In the genomic region with DNA sequence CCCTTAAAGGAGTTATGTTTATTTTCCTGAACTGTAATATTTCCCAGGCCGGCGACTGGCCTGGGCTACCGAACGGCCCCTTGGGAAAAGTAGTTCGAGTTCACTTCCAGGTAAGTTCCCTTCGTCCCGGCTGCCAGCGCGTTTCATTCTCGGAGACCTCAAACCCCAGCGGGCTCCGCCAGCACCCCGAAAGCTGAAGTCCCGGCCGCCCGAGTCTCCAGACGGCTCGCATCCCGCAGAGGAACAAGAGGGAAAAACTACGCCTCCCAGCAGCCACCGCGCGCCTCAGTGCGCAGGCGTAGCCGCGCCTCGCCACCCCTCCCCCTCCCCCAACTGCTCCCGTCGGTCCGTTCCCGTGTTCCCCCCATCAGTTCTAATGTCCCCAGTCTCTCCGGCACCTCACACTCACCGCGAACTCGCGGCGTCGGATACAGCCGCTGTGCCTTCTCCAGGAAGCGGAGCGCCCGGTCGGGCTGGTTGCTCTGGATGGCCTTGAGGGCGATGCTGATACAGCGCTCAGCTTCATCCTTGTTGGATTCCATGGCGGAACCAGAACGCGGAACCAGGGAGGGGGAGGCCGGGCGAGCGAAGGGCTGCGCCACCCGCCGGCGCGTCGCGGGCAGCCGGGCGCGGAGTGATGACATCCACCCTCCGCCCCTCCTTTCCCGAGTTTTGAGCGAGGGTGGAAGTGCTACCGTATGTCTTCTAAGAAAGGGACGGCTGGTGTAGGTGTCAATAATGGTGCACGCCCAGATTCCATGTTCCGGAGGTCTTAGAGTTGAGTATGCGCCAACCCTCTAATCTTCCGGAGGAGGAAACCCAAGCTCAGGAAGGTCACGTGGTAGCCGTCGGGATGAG, we compare ENCODE assay signal across 1 cellular context.
TF ChIP-seq lines count a peak whose summit lies in the region.

A gene (minus strand): TSS at position 564 of the 858 bp plus-strand sequence. CDS start 22 bp downstream, at position 542.

TF ChIP-seq in HEK293, 187 proteins besides CTCF, POLR2A, EP300 and RAD21 (continued from another document and continues in another):
- TF ChIP-seq, protein P1, sequence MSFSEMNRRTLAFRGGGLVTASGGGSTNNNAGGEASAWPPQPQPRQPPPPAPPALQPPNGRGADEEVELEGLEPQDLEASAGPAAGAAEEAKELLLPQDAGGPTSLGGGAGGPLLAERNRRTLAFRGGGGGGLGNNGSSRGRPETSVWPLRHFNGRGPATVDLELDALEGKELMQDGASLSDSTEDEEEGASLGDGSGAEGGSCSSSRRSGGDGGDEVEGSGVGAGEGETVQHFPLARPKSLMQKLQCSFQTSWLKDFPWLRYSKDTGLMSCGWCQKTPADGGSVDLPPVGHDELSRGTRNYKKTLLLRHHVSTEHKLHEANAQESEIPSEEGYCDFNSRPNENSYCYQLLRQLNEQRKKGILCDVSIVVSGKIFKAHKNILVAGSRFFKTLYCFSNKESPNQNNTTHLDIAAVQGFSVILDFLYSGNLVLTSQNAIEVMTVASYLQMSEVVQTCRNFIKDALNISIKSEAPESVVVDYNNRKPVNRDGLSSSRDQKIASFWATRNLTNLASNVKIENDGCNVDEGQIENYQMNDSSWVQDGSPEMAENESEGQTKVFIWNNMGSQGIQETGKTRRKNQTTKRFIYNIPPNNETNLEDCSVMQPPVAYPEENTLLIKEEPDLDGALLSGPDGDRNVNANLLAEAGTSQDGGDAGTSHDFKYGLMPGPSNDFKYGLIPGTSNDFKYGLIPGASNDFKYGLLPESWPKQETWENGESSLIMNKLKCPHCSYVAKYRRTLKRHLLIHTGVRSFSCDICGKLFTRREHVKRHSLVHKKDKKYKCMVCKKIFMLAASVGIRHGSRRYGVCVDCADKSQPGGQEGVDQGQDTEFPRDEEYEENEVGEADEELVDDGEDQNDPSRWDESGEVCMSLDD (tag by site-specific recombination; IDR thresholded peaks at IDR 0.05), result peak; percentile 86
- TF ChIP-seq GLIS1 (tag by site-specific recombination; IDR thresholded peaks at IDR 0.05), result peak; percentile 62
- TF ChIP-seq, protein P2, sequence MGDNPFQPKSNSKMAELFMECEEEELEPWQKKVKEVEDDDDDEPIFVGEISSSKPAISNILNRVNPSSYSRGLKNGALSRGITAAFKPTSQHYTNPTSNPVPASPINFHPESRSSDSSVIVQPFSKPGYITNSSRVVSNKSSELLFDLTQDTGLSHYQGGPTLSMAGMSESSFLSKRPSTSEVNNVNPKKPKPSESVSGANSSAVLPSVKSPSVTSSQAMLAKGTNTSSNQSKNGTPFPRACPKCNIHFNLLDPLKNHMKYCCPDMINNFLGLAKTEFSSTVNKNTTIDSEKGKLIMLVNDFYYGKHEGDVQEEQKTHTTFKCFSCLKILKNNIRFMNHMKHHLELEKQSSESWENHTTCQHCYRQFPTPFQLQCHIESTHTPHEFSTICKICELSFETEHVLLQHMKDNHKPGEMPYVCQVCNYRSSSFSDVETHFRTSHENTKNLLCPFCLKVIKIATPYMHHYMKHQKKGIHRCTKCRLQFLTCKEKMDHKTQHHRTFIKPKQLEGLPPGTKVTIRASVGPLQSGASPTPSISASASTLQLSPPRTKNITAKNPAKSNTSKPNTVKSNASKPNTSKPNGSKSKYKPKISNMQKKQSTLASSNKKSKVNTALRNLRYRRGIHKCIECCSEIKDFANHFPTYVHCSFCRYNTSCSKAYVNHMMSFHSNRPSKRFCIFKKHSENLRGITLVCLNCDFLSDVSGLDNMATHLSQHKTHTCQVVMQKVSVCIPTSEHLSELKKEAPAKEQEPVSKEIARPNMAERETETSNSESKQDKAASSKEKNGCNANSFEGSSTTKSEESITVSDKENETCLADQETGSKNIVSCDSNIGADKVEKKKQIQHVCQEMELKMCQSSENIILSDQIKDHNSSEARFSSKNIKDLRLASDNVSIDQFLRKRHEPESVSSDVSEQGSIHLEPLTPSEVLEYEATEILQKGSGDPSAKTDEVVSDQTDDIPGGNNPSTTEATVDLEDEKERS (tag by site-specific recombination; IDR thresholded peaks at IDR 0.05), result no peak
- no peak for TF ChIP-seq ZNF658 (tag by site-specific recombination; IDR thresholded peaks at IDR 0.05)
- TF ChIP-seq ZBTB1 (tag by site-specific recombination; IDR thresholded peaks at IDR 0.05), result no peak; the same call in 1 of the 2 replicates
- TF ChIP-seq WT1 (tag by site-specific recombination; IDR thresholded peaks at IDR 0.05), result peak; percentile 90
- TF ChIP-seq YY2 (tag by site-specific recombination; IDR thresholded peaks at IDR 0.05), result peak; percentile 96
- peak; percentile 94 for TF ChIP-seq ZNF600 (tag by site-specific recombination; IDR thresholded peaks at IDR 0.05)
- peak; percentile 85 for TF ChIP-seq MZF1 (tag by site-specific recombination; IDR thresholded peaks at IDR 0.05; ENCODE audit: borderline replicate concordance)
- TF ChIP-seq ZNF792 (tag by site-specific recombination; IDR thresholded peaks at IDR 0.05), result peak; percentile 18
- TF ChIP-seq ZNF677 (tag by site-specific recombination; IDR thresholded peaks at IDR 0.05), result no peak
- peak; percentile 86; the same call in 1 of the 2 replicates for TF ChIP-seq ZNF10 (tag by site-specific recombination; IDR thresholded peaks at IDR 0.05)
- no peak for TF ChIP-seq ZNF521 (tag by site-specific recombination; IDR thresholded peaks at IDR 0.05)
- peak; percentile 51 for TF ChIP-seq ZBTB21 (tag by site-specific recombination; IDR thresholded peaks at IDR 0.05)
- no peak for TF ChIP-seq ZNF132 (tag by site-specific recombination; IDR thresholded peaks at IDR 0.05; ENCODE audit: borderline replicate concordance)
- TF ChIP-seq SALL2 (tag by site-specific recombination; IDR thresholded peaks at IDR 0.05; ENCODE audit: borderline replicate concordance), result no peak
- TF ChIP-seq SCRT1 (tag by site-specific recombination; IDR thresholded peaks at IDR 0.05; ENCODE audit: borderline replicate concordance), result no peak
- no peak for TF ChIP-seq ZNF302 (tag by site-specific recombination; IDR thresholded peaks at IDR 0.05; ENCODE audit: low read depth)
- TF ChIP-seq ZNF830 (tag by site-specific recombination; IDR thresholded peaks at IDR 0.05; ENCODE audit: low read depth), result no peak
- TF ChIP-seq, protein P3, sequence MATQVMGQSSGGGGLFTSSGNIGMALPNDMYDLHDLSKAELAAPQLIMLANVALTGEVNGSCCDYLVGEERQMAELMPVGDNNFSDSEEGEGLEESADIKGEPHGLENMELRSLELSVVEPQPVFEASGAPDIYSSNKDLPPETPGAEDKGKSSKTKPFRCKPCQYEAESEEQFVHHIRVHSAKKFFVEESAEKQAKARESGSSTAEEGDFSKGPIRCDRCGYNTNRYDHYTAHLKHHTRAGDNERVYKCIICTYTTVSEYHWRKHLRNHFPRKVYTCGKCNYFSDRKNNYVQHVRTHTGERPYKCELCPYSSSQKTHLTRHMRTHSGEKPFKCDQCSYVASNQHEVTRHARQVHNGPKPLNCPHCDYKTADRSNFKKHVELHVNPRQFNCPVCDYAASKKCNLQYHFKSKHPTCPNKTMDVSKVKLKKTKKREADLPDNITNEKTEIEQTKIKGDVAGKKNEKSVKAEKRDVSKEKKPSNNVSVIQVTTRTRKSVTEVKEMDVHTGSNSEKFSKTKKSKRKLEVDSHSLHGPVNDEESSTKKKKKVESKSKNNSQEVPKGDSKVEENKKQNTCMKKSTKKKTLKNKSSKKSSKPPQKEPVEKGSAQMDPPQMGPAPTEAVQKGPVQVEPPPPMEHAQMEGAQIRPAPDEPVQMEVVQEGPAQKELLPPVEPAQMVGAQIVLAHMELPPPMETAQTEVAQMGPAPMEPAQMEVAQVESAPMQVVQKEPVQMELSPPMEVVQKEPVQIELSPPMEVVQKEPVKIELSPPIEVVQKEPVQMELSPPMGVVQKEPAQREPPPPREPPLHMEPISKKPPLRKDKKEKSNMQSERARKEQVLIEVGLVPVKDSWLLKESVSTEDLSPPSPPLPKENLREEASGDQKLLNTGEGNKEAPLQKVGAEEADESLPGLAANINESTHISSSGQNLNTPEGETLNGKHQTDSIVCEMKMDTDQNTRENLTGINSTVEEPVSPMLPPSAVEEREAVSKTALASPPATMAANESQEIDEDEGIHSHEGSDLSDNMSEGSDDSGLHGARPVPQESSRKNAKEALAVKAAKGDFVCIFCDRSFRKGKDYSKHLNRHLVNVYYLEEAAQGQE (tag by site-specific recombination; IDR thresholded peaks at IDR 0.05), result 0 out of 2 replicates have a peak, but pooled peaks have one; percentile 29
- TF ChIP-seq, protein P4, sequence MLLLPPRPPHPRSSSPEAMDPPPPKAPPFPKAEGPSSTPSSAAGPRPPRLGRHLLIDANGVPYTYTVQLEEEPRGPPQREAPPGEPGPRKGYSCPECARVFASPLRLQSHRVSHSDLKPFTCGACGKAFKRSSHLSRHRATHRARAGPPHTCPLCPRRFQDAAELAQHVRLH (tag by site-specific recombination; IDR thresholded peaks at IDR 0.05), result no peak; the same call in none of the 2 replicates
- no peak for TF ChIP-seq ZNF529 (tag by site-specific recombination; IDR thresholded peaks at IDR 0.05; ENCODE audit: insufficient replicate concordance)
- TF ChIP-seq ZSCAN23 (tag by site-specific recombination; IDR thresholded peaks at IDR 0.05), result no peak; the same call in 1 of the 2 replicates
- TF ChIP-seq ZNF211 (tag by site-specific recombination; IDR thresholded peaks at IDR 0.05; ENCODE audit: low read depth), result no peak
- TF ChIP-seq, protein P5, sequence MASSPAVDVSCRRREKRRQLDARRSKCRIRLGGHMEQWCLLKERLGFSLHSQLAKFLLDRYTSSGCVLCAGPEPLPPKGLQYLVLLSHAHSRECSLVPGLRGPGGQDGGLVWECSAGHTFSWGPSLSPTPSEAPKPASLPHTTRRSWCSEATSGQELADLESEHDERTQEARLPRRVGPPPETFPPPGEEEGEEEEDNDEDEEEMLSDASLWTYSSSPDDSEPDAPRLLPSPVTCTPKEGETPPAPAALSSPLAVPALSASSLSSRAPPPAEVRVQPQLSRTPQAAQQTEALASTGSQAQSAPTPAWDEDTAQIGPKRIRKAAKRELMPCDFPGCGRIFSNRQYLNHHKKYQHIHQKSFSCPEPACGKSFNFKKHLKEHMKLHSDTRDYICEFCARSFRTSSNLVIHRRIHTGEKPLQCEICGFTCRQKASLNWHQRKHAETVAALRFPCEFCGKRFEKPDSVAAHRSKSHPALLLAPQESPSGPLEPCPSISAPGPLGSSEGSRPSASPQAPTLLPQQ (tag by site-specific recombination; IDR thresholded peaks at IDR 0.05), result peak; percentile 90
- TF ChIP-seq ZEB2 (tag by site-specific recombination; IDR thresholded peaks at IDR 0.05), result peak; percentile 99
- TF ChIP-seq GLI2 (tag by site-specific recombination; IDR thresholded peaks at IDR 0.05; ENCODE audit: borderline replicate concordance, low read depth), result no peak
- TF ChIP-seq ZNF701 (tag by site-specific recombination; IDR thresholded peaks at IDR 0.05), result peak; percentile 83
- TF ChIP-seq ZNF341 (tag by site-specific recombination; IDR thresholded peaks at IDR 0.05; ENCODE audit: low read depth), result peak; percentile 98
- peak; percentile 97 for TF ChIP-seq ZNF391 (tag by site-specific recombination; IDR thresholded peaks at IDR 0.05; ENCODE audit: borderline replicate concordance, low read depth)
- peak; percentile 60; the same call in 1 of the 2 replicates for TF ChIP-seq ZNF146 (tag by site-specific recombination; IDR thresholded peaks at IDR 0.05)
- TF ChIP-seq, protein P6, sequence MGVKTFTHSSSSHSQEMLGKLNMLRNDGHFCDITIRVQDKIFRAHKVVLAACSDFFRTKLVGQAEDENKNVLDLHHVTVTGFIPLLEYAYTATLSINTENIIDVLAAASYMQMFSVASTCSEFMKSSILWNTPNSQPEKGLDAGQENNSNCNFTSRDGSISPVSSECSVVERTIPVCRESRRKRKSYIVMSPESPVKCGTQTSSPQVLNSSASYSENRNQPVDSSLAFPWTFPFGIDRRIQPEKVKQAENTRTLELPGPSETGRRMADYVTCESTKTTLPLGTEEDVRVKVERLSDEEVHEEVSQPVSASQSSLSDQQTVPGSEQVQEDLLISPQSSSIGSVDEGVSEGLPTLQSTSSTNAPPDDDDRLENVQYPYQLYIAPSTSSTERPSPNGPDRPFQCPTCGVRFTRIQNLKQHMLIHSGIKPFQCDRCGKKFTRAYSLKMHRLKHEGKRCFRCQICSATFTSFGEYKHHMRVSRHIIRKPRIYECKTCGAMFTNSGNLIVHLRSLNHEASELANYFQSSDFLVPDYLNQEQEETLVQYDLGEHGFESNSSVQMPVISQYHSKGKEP (tag by site-specific recombination; IDR thresholded peaks at IDR 0.05), result 0 out of 2 replicates have a peak, but pooled peaks have one; percentile 48
- no peak for TF ChIP-seq HOXD13 (CRISPR knock-in tag; IDR thresholded peaks at IDR 0.05; ENCODE audit: borderline replicate concordance)
- TF ChIP-seq SP2 (tag by site-specific recombination; IDR thresholded peaks at IDR 0.05), result peak; percentile 74
- TF ChIP-seq KLF7 (tag by site-specific recombination; IDR thresholded peaks at IDR 0.05; ENCODE audit: borderline replicate concordance), result peak; percentile 95
- no peak for TF ChIP-seq ZNF404 (tag by site-specific recombination; IDR thresholded peaks at IDR 0.05)
- no peak for TF ChIP-seq ZNF174 (tag by site-specific recombination; IDR thresholded peaks at IDR 0.05)
- no peak for TF ChIP-seq ZNF776 (tag by site-specific recombination; IDR thresholded peaks at IDR 0.05; ENCODE audit: borderline replicate concordance)
- no peak; the same call in 1 of the 2 replicates for TF ChIP-seq ZNF585B (tag by site-specific recombination; IDR thresholded peaks at IDR 0.05)
- TF ChIP-seq, protein P7, sequence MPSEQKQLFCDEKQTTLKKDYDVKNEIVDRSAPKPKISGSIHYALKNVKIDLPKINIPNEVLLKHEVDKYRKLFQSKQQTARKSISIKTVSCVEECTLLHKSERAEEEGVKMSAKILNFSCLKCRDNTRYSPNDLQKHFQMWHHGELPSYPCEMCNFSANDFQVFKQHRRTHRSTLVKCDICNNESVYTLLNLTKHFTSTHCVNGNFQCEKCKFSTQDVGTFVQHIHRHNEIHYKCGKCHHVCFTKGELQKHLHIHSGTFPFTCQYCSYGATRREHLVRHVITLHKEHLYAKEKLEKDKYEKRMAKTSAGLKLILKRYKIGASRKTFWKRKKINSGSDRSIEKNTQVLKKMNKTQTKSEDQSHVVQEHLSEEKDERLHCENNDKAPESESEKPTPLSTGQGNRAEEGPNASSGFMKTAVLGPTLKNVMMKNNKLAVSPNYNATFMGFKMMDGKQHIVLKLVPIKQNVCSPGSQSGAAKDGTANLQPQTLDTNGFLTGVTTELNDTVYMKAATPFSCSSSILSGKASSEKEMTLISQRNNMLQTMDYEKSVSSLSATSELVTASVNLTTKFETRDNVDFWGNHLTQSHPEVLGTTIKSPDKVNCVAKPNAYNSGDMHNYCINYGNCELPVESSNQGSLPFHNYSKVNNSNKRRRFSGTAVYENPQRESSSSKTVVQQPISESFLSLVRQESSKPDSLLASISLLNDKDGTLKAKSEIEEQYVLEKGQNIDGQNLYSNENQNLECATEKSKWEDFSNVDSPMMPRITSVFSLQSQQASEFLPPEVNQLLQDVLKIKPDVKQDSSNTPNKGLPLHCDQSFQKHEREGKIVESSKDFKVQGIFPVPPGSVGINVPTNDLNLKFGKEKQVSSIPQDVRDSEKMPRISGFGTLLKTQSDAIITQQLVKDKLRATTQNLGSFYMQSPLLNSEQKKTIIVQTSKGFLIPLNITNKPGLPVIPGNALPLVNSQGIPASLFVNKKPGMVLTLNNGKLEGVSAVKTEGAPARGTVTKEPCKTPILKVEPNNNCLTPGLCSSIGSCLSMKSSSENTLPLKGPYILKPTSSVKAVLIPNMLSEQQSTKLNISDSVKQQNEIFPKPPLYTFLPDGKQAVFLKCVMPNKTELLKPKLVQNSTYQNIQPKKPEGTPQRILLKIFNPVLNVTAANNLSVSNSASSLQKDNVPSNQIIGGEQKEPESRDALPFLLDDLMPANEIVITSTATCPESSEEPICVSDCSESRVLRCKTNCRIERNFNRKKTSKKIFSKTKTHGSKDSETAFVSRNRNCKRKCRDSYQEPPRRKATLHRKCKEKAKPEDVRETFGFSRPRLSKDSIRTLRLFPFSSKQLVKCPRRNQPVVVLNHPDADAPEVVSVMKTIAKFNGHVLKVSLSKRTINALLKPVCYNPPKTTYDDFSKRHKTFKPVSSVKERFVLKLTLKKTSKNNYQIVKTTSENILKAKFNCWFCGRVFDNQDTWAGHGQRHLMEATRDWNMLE (tag by site-specific recombination; conservative IDR thresholded peaks at IDR 0.05; ENCODE audit: low read depth), result peak; percentile 63
